In genomic region chr1:1244192-1244811, GRCh38 we compare ENCODE assay signal across 1 cellular context.
TF ChIP-seq lines count a peak whose summit lies in the region.

No MANE protein-coding gene starts in this region.

TF ChIP-seq in HepG2, 621 proteins besides CTCF, POLR2A, EP300 and RAD21 (continues in another document):
- peak; percentile 67 for TF ChIP-seq AGO1 (IDR thresholded peaks at IDR 0.05; ENCODE audit: low read depth, low read length, poor library complexity, severe bottlenecking)
- TF ChIP-seq IKZF4 (CRISPR knock-in tag; IDR thresholded peaks at IDR 0.05; ENCODE audit: borderline replicate concordance, low read depth, not compliant biosample characterization) = no peak
- TF ChIP-seq RFXANK (CRISPR knock-in tag; IDR thresholded peaks at IDR 0.05) = no peak
- no peak for TF ChIP-seq JDP2 (CRISPR knock-in tag; IDR thresholded peaks at IDR 0.05; ENCODE audit: borderline replicate concordance)
- TF ChIP-seq HOXA5 (CRISPR knock-in tag; IDR thresholded peaks at IDR 0.05) = no peak
- TF ChIP-seq DNMT3B (CRISPR knock-in tag; conservative IDR thresholded peaks at IDR 0.05) = no peak
- TF ChIP-seq ZNF687 (CRISPR knock-in tag; IDR thresholded peaks at IDR 0.05) = peak; percentile 59
- no peak for TF ChIP-seq LCORL (IDR thresholded peaks at IDR 0.05)
- no peak for TF ChIP-seq LCORL (CRISPR knock-in tag; IDR thresholded peaks at IDR 0.05)
- TF ChIP-seq HNF4A (CRISPR knock-in tag; IDR thresholded peaks at IDR 0.05) = 0 out of 2 replicates have a peak, but pooled peaks have one; percentile 21
- peak; percentile 40; the same call in 1 of the 2 replicates for TF ChIP-seq ZMYM2 (CRISPR knock-in tag; IDR thresholded peaks at IDR 0.05)
- no peak for TF ChIP-seq NONO (IDR thresholded peaks at IDR 0.05)
- TF ChIP-seq NONO (CRISPR knock-in tag; conservative IDR thresholded peaks at IDR 0.05) = 0 out of 2 replicates have a peak, but pooled peaks have one; percentile 3
- TF ChIP-seq ZNF605 (CRISPR knock-in tag; IDR thresholded peaks at IDR 0.05) = no peak
- TF ChIP-seq HNRNPLL (IDR thresholded peaks at IDR 0.05; ENCODE audit: low read depth, low read length, poor library complexity, severe bottlenecking) = peak; percentile 17
- TF ChIP-seq ZNF766 (CRISPR knock-in tag; IDR thresholded peaks at IDR 0.05; ENCODE audit: borderline replicate concordance) = no peak
- no peak for TF ChIP-seq ZNF770 (CRISPR knock-in tag; IDR thresholded peaks at IDR 0.05)
- no peak for TF ChIP-seq LBX2 (CRISPR knock-in tag; IDR thresholded peaks at IDR 0.05; ENCODE audit: borderline replicate concordance)
- peak; percentile 20; the same call in 1 of the 2 replicates for TF ChIP-seq ZFY (CRISPR knock-in tag; IDR thresholded peaks at IDR 0.05)
- TF ChIP-seq ZNF263 (CRISPR knock-in tag; IDR thresholded peaks at IDR 0.05) = peak; percentile 88
- no peak for TF ChIP-seq REPIN1 (CRISPR knock-in tag; IDR thresholded peaks at IDR 0.05; ENCODE audit: borderline replicate concordance, low read depth)
- no peak for TF ChIP-seq ATM (IDR thresholded peaks at IDR 0.05; ENCODE audit: borderline replicate concordance)
- no peak for TF ChIP-seq NFIB (CRISPR knock-in tag; IDR thresholded peaks at IDR 0.05; ENCODE audit: borderline replicate concordance)
- no peak for TF ChIP-seq ZNF710 (CRISPR knock-in tag; IDR thresholded peaks at IDR 0.05; ENCODE audit: borderline replicate concordance)
- no peak for TF ChIP-seq PRMT3 (CRISPR knock-in tag; IDR thresholded peaks at IDR 0.05; ENCODE audit: borderline replicate concordance, low read depth)
- TF ChIP-seq REXO4 (CRISPR knock-in tag; IDR thresholded peaks at IDR 0.05; ENCODE audit: borderline replicate concordance) = no peak
- TF ChIP-seq GPN1 (CRISPR knock-in tag; IDR thresholded peaks at IDR 0.05; ENCODE audit: borderline replicate concordance) = no peak
- no peak for TF ChIP-seq SMARCE1 (IDR thresholded peaks at IDR 0.05; ENCODE audit: borderline replicate concordance)
- no peak for TF ChIP-seq WIZ (CRISPR knock-in tag; IDR thresholded peaks at IDR 0.05)
- TF ChIP-seq ZNF740 (CRISPR knock-in tag; IDR thresholded peaks at IDR 0.05) = no peak
- no peak for TF ChIP-seq ZNF546 (CRISPR knock-in tag; conservative IDR thresholded peaks at IDR 0.05)
- TF ChIP-seq TCF12 (IDR thresholded peaks at IDR 0.05) = no peak
- TF ChIP-seq TCF12 (CRISPR knock-in tag; IDR thresholded peaks at IDR 0.05) = no peak
- TF ChIP-seq TOPORS (CRISPR knock-in tag; IDR thresholded peaks at IDR 0.05) = no peak
- TF ChIP-seq ZNF501 (CRISPR knock-in tag; IDR thresholded peaks at IDR 0.05) = peak; percentile 68; the same call in 1 of the 2 replicates
- TF ChIP-seq CCDC6 (CRISPR knock-in tag; IDR thresholded peaks at IDR 0.05) = no peak
- no peak for TF ChIP-seq ZNF282 (IDR thresholded peaks at IDR 0.05; ENCODE audit: partially characterized antibody)
- TF ChIP-seq KIAA2018 (CRISPR knock-in tag; IDR thresholded peaks at IDR 0.05; ENCODE audit: borderline replicate concordance) = no peak
- no peak for TF ChIP-seq ZBTB25 (CRISPR knock-in tag; IDR thresholded peaks at IDR 0.05)
- TF ChIP-seq PCBP1 (IDR thresholded peaks at IDR 0.05; ENCODE audit: borderline replicate concordance, low read depth, low read length) = peak; percentile 96
- TF ChIP-seq ZNF496 (CRISPR knock-in tag; IDR thresholded peaks at IDR 0.05; ENCODE audit: insufficient replicate concordance) = no peak
- TF ChIP-seq NCOA5 (CRISPR knock-in tag; IDR thresholded peaks at IDR 0.05) = no peak
- peak; percentile 19; the same call in 1 of the 2 replicates for TF ChIP-seq ZFX (CRISPR knock-in tag; IDR thresholded peaks at IDR 0.05; ENCODE audit: low read depth)
- TF ChIP-seq HNRNPK (IDR thresholded peaks at IDR 0.05; ENCODE audit: low read depth, low read length, poor library complexity, severe bottlenecking) = peak; percentile 90
